1 cellular context compared by ENCODE assay signal in the genomic region with DNA sequence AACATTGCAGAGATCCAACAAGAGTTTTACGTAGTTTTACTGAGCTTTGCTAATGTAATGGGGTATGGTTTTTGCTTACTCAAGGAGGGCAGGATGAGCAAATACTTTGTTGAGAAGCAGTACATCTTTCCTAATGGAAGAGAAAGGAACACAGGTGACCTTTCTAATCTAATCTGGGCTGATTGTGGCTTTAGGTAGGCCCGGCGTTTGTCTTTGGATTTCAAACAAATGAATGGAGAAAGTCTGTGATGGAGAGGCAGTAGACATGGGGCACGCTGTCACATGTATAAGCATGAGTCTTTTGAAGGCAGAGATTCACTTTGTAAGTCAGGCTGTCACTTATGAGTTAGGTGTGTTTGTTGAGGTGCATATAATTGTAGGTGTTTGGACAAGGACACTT.
TF ChIP-seq lines count a peak whose summit lies in the region.

No MANE protein-coding gene starts in this region.

TF ChIP-seq in HCT116, 20 proteins besides CTCF, POLR2A, EP300 and RAD21 (continued from another document):
- TF ChIP-seq, protein P1, sequence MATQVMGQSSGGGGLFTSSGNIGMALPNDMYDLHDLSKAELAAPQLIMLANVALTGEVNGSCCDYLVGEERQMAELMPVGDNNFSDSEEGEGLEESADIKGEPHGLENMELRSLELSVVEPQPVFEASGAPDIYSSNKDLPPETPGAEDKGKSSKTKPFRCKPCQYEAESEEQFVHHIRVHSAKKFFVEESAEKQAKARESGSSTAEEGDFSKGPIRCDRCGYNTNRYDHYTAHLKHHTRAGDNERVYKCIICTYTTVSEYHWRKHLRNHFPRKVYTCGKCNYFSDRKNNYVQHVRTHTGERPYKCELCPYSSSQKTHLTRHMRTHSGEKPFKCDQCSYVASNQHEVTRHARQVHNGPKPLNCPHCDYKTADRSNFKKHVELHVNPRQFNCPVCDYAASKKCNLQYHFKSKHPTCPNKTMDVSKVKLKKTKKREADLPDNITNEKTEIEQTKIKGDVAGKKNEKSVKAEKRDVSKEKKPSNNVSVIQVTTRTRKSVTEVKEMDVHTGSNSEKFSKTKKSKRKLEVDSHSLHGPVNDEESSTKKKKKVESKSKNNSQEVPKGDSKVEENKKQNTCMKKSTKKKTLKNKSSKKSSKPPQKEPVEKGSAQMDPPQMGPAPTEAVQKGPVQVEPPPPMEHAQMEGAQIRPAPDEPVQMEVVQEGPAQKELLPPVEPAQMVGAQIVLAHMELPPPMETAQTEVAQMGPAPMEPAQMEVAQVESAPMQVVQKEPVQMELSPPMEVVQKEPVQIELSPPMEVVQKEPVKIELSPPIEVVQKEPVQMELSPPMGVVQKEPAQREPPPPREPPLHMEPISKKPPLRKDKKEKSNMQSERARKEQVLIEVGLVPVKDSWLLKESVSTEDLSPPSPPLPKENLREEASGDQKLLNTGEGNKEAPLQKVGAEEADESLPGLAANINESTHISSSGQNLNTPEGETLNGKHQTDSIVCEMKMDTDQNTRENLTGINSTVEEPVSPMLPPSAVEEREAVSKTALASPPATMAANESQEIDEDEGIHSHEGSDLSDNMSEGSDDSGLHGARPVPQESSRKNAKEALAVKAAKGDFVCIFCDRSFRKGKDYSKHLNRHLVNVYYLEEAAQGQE (IDR thresholded peaks at IDR 0.05; ENCODE audit: low read depth), result no peak
- no peak for TF ChIP-seq YY1 (IDR thresholded peaks at IDR 0.05; ENCODE audit: extremely low read depth, insufficient replicate concordance, low read depth, low read length)
- TF ChIP-seq, protein P2, sequence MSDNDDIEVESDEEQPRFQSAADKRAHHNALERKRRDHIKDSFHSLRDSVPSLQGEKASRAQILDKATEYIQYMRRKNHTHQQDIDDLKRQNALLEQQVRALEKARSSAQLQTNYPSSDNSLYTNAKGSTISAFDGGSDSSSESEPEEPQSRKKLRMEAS (IDR thresholded peaks at IDR 0.05), result no peak
